20 cellular contexts compared by ENCODE assay signal in the genomic region with DNA sequence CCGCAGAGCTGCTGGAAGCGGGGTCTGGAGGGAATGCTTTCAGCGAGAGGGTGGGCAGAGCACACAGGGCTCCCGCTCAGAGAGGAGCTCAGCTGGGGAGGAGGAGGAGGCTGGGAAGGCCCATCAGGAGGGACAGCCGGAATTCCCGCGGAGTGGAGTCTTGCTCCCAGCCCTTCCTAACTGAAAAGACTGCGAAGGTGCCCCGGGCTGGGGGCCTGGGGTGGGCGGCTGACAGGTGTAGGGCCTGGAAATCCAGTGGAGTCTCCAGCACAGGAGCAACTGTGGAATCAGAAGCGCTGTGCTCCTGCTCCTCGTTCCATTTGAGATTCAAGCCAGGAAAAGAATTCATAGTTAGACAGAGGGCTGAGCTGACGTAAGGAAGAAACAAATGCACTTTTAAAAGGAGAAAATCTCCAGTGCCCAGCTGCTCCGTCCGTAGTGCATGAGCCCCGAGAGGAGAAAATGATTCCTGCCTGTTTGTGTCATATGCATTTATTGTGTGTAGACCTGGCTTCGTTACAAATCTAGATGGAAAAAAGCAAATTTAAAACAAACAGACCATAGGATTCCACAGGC.
"Had no signal": no experiment of that assay in that cellular context is flagged by ENCODE, and none has a peak within 500 bp of the region (broad histone marks: within the 10 kb centered on the region; RNA-seq: fewer than 3 reads in every experiment).

No MANE protein-coding gene starts in this region.

- H3K4me1 Mint-ChIP-seq: activated naive CD8-positive, alpha-beta T cell treated with anti-CD3 and anti-CD28 coated beads for 36 hours; central memory CD8-positive, alpha-beta T cell; stimulated activated naive B cell treated with anti-CD40 and anti-IgM and Interleukin-4, amounts not matched to agents 10 μg/mL and 1 μg/mL and 100 μg/mL, for 72 hours; T-cell had no signal

- ATAC-seq: pancreas; stimulated activated naive B cell treated with anti-CD40 and anti-IgM and Interleukin-4, amounts not matched to agents 10 μg/mL and 1 μg/mL and 100 μg/mL, for 72 hours; T-cell had no signal

- H3K27ac Mint-ChIP-seq: activated naive CD8-positive, alpha-beta T cell treated with anti-CD3 and anti-CD28 coated beads for 36 hours; activated T-helper 1 cell treated with anti-CD3 and anti-CD28 coated beads, Interleukin-12 subunit alpha, Interleukin-12 subunit beta, Interleukin-2, Interleukin-4 antibody, amounts not matched to agents 30 ng/mL and 10 ng/mL and 1 ng/mL, durations not matched to agents 14 hours and 24 hours and 36 hours; stimulated activated naive B cell treated with anti-CD40 and anti-IgM and Interleukin-4, amounts not matched to agents 10 μg/mL and 1 μg/mL and 100 μg/mL, for 72 hours; T-cell had no signal

- H3K36me3 ChIP-seq: brain microvascular endothelial cell, pancreas had no signal

- H3K36me3 Mint-ChIP-seq: activated naive CD8-positive, alpha-beta T cell treated with anti-CD3 and anti-CD28 coated beads for 36 hours; stimulated activated naive B cell treated with anti-CD40 and anti-IgM and Interleukin-4, amounts not matched to agents 10 μg/mL and 1 μg/mL and 100 μg/mL, for 72 hours; T-cell had no signal

- H3K4me3 ChIP-seq: pancreas had no signal

- FAIRE-seq: endothelial cell of umbilical vein, frontal cortex, kidney, pancreas had no signal

- H3K4me1 ChIP-seq: pancreas had no signal

- H3K9me3 Mint-ChIP-seq: central memory CD8-positive, alpha-beta T cell; T-cell had no signal

- H3K27ac ChIP-seq: brain microvascular endothelial cell, pancreas had no signal

- DNase-seq: activated CD4-positive, alpha-beta T cell treated with anti-CD3 and anti-CD28 coated beads, Interleukin-2, amount 50 U/mL, for 1 hour; activated CD8-positive, alpha-beta memory T cell treated with anti-CD3 and anti-CD28 coated beads for 24 hours; activated naive CD8-positive, alpha-beta T cell treated with anti-CD3 and anti-CD28 coated beads for 36 hours; brain microvascular endothelial cell; cortex of kidney; effector CD4-positive, alpha-beta T cell; midbrain; pancreas; stimulated activated CD4-positive, alpha-beta T cell treated with anti-CD3 and anti-CD28 coated beads, Interleukin-15, amount 100 ng/mL, for 24 hours; stimulated activated CD4-positive, alpha-beta T cell treated with anti-CD3 and anti-CD28 coated beads, Interleukin-4, amount 100 ng/mL, for 1 hour; stimulated activated naive B cell treated with anti-CD40 and anti-IgM and Interleukin-4, amounts not matched to agents 10 μg/mL and 1 μg/mL and 100 μg/mL, for 72 hours; substantia nigra; T-cell; T-helper 9 cell; trophoblast cell had no signal

- H3K4me3 Mint-ChIP-seq: activated naive CD8-positive, alpha-beta T cell treated with anti-CD3 and anti-CD28 coated beads for 36 hours; activated T-helper 1 cell treated with anti-CD3 and anti-CD28 coated beads, Interleukin-12 subunit alpha, Interleukin-12 subunit beta, Interleukin-2, Interleukin-4 antibody, amounts not matched to agents 30 ng/mL and 10 ng/mL and 1 ng/mL, durations not matched to agents 14 hours and 24 hours and 36 hours; central memory CD8-positive, alpha-beta T cell; stimulated activated naive B cell treated with anti-CD40 and anti-IgM and Interleukin-4, amounts not matched to agents 10 μg/mL and 1 μg/mL and 100 μg/mL, for 72 hours; T-cell had no signal

- H3K9me3 ChIP-seq: pancreas had no signal

- H3K27me3 ChIP-seq: brain microvascular endothelial cell, pancreas had no signal
